In genomic region chr5:134145779-134146581, GRCh38 we compare ENCODE assay signal across 2 cellular contexts.
A peak's percentile ranks its signal among the peaks of the same experiment; 100 is the strongest.
TF ChIP-seq lines count a peak whose summit lies in the region.

No MANE protein-coding gene starts in this region.

TF ChIP-seq in IMR-90, 13 proteins besides CTCF, POLR2A, EP300 and RAD21:
- TF ChIP-seq ELK1 (IDR thresholded peaks at IDR 0.05; ENCODE audit: borderline replicate concordance, low read depth, low read length) (no peak), BHLHE40 (IDR thresholded peaks at IDR 0.05; ENCODE audit: low read depth, low read length) (no peak), MAFK (IDR thresholded peaks at IDR 0.05; ENCODE audit: low read depth, low read length) (no peak), CEBPB (IDR thresholded peaks at IDR 0.05; ENCODE audit: low read depth, low read length) (no peak), SMC3 (IDR thresholded peaks at IDR 0.05; ENCODE audit: low read depth, low read length) (peak; percentile 65), NFE2L2 (IDR thresholded peaks at IDR 0.05; ENCODE audit: low read depth, low read length) (no peak), USF2 (IDR thresholded peaks at IDR 0.05; ENCODE audit: low read depth, low read length) (no peak), CHD1 (IDR thresholded peaks at IDR 0.05; ENCODE audit: low read depth, low read length) (no peak)
TF ChIP-seq in IMR-90: peak in this region for 1.

TF ChIP-seq in SK-N-SH treated with all-trans-retinoic acid at 6 μM for 48 hours, 23 proteins besides CTCF, POLR2A, EP300 and RAD21:
- TF ChIP-seq ZNF565 (CRISPR knock-in tag; conservative IDR thresholded peaks at IDR 0.05; ENCODE audit: low read depth): no peak
- TF ChIP-seq OSR1 (CRISPR knock-in tag; IDR thresholded peaks at IDR 0.05): no peak
- TF ChIP-seq RARB (CRISPR knock-in tag; IDR thresholded peaks at IDR 0.05): no peak
- no peak for TF ChIP-seq PATZ1 (CRISPR knock-in tag; IDR thresholded peaks at IDR 0.05; ENCODE audit: borderline replicate concordance)
- no peak for TF ChIP-seq CSRNP3 (CRISPR knock-in tag; IDR thresholded peaks at IDR 0.05)
- no peak for TF ChIP-seq ISL1 (CRISPR knock-in tag; IDR thresholded peaks at IDR 0.05)
